In the genomic region with DNA sequence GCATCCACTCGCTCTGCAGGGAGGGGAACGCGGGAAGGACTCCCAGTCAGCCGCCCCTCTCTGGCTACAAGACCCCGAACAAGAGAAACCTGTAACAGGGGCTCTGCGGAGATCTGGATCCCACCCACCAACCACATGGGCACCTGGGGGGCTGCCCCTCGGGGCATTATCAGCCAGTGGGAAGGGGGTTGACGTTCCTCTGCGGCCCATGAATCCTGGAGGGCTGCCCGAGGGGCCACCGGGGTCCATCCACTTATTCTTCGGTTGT, we compare ENCODE assay signal across 9 cellular contexts. TPM values are rescaled to one million over a fixed set of nuclear protein-coding genes. Genes with fewer than 3 reads are reported as not detected.
A peak's percentile ranks its signal among the peaks of the same experiment; 100 is the strongest.
DNase-seq lines count a peak whose midpoint lies in the region; ATAC-seq, FAIRE-seq and TF ChIP-seq lines count a peak whose summit lies in the region.
"Had no signal": no experiment of that assay in that cellular context is flagged by ENCODE, and none has a peak within 500 bp of the region (broad histone marks: within the 10 kb centered on the region; RNA-seq: fewer than 3 reads in every experiment).

No MANE protein-coding gene starts in this region.

- TF ChIP-seq EP300 in A549 (IDR thresholded peaks at IDR 0.05) = no peak

- TF ChIP-seq RAD21 in A549 (conservative IDR thresholded peaks at IDR 0.05 in 1 of 2, IDR thresholded peaks at IDR 0.05 in 1 of 2) = no peak

- H3K27ac Mint-ChIP-seq in chondrocyte (ENCODE audit: unreplicated experiment) = peak overlapping the region; percentile 45

- peaks cover 8% of the 10 kb centered on the region for H3K27me3 ChIP-seq in HUES48 (ENCODE audit: control insufficient read depth, insufficient read depth, low read length)
- H3K27me3 ChIP-seq in muscle layer of colon (ENCODE audit: control insufficient read depth in 1 of 2, insufficient read depth in 2 of 2, low read length in 2 of 2) = peaks cover 0 to 5% of the 10 kb centered on the region in 2 donors

- H3K4me1 Mint-ChIP-seq in chondrocyte (ENCODE audit: low read depth) = peaks cover 59% of the 10 kb centered on the region

- POLR2A ChIA-PET in A549 (lab: Yijun Ruan, JAX) = interaction anchor here (0.7 to 2.0 kb wide), 5 partner anchors 14 to 104 kb away, joined by 3 to 8 read pairs (median 4); a partner anchor contains a TSS

- no peak for ATAC-seq in A549
- no peak for ATAC-seq in HG03139 (IDR thresholded peaks at IDR 0.05; ENCODE audit: unreplicated experiment)

- 0 out of 2 replicates have a peak overlapping the region, but pooled peaks have one; percentile 31 for H3K9ac ChIP-seq in HUES48 (ENCODE audit: low read depth, low read length)
- H3K9ac ChIP-seq in muscle layer of colon (ENCODE audit: low read length) = no peak overlapping the region

- H3K36me3 ChIP-seq in HUES48 (ENCODE audit: control insufficient read depth, insufficient read depth, low read length) = peaks cover 11% of the 10 kb centered on the region
- H3K36me3 ChIP-seq in muscle layer of colon (ENCODE audit: insufficient read depth, low read length) = peaks cover 4% of the 10 kb centered on the region

- FAIRE-seq in A549 (lab: Jason Lieb, UNC) = no peak
- FAIRE-seq: colon had no signal

- no peaks in the 10 kb centered on the region for H3K9me3 Mint-ChIP-seq in chondrocyte (ENCODE audit: low read depth)

- CTCF ChIA-PET in A549 (lab: Yijun Ruan, JAX) = interaction anchor here (1.4 kb wide), 1 partner anchor 15 kb away, joined by 12 read pairs; no protein-coding TSS in a partner anchor

- peaks cover 1% of the 10 kb centered on the region for H3K36me3 Mint-ChIP-seq in chondrocyte (ENCODE audit: low read depth)

- H3K9me3 ChIP-seq in A549 (no peaks in the 10 kb centered on the region), HUES48 (ENCODE audit: control insufficient read depth, insufficient read depth, low read length) (no peaks in the 10 kb centered on the region), muscle layer of colon (ENCODE audit: low read length) (no peaks in the 10 kb centered on the region)

- TF ChIP-seq CTCF in A549 (IDR thresholded peaks at IDR 0.05) = no peak
- no peak for TF ChIP-seq CTCF in chondrocyte (IDR thresholded peaks at IDR 0.05)

- H3K4me3 Mint-ChIP-seq in chondrocyte (ENCODE audit: unreplicated experiment) = peak overlapping the region; percentile 79

- H3K4me3 ChIP-seq in A549 (peak overlapping the region; percentile 96), HUES48 (ENCODE audit: low read depth, low read length) (peak overlapping the region; percentile 93), muscle layer of colon (ENCODE audit: low read depth in 1 of 2, low read length in 2 of 2) (peak overlapping the region; percentile 62 to 66)

- WGBS in A549 (ENCODE audit: missing lambda C conversion rate) = 13% methylated on average over 12 of the region's 12 CpGs

- TF ChIP-seq POLR2A in A549 (IDR thresholded peaks at IDR 0.05; ENCODE audit: low read length) = no peak

- H3K27me3 Mint-ChIP-seq in chondrocyte (ENCODE audit: low read depth) = no peaks in the 10 kb centered on the region

- H3K4me2 ChIP-seq in A549 = peak overlapping the region; percentile 82

- DNase-seq in A549 (ENCODE audit: low read depth in 1 of 2, low spot score in 1 of 2) (no peak), chondrocyte (ENCODE audit: low spot score) (no peak), SW480 (ENCODE audit: low spot score) (no peak), NK-92 (lab: John Stamatoyannopoulos, UW; ENCODE audit: unreplicated experiment) (no peak), CD1c-positive myeloid dendritic cell (ENCODE audit: extremely low spot score) (no peak)

- H3K27ac ChIP-seq in A549 (peak overlapping the region; percentile 90 to 98), HUES48 (ENCODE audit: low read depth, low read length) (peak overlapping the region; percentile 84), muscle layer of colon (ENCODE audit: low read depth, low read length) (peak overlapping the region; percentile 90)

- H3K4me1 ChIP-seq in A549 = peaks cover 37% of the 10 kb centered on the region
- peaks cover 25% of the 10 kb centered on the region for H3K4me1 ChIP-seq in HUES48 (ENCODE audit: control insufficient read depth, insufficient read depth, low read length)
- H3K4me1 ChIP-seq in muscle layer of colon (ENCODE audit: insufficient read depth, low read length) = peaks cover 45% of the 10 kb centered on the region

TF ChIP-seq in A549, 52 proteins besides CTCF, POLR2A, EP300 and RAD21:
- no peak for TF ChIP-seq FOXS1 (CRISPR knock-in tag; IDR thresholded peaks at IDR 0.05)
- TF ChIP-seq, protein P1, sequence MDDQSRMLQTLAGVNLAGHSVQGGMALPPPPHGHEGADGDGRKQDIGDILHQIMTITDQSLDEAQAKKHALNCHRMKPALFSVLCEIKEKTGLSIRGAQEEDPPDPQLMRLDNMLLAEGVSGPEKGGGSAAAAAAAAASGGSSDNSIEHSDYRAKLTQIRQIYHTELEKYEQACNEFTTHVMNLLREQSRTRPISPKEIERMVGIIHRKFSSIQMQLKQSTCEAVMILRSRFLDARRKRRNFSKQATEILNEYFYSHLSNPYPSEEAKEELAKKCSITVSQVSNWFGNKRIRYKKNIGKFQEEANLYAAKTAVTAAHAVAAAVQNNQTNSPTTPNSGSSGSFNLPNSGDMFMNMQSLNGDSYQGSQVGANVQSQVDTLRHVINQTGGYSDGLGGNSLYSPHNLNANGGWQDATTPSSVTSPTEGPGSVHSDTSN (IDR thresholded peaks at IDR 0.05) = no peak
- TF ChIP-seq TP53 (CRISPR knock-in tag; IDR thresholded peaks at IDR 0.05) = no peak
- no peak for TF ChIP-seq EHMT2 (IDR thresholded peaks at IDR 0.05; ENCODE audit: low read depth)
- TF ChIP-seq MAFK (IDR thresholded peaks at IDR 0.05; ENCODE audit: partially characterized antibody) = no peak
- no peak for TF ChIP-seq FOSB (CRISPR knock-in tag; IDR thresholded peaks at IDR 0.05)
- TF ChIP-seq PHF8 (IDR thresholded peaks at IDR 0.05; ENCODE audit: borderline replicate concordance, low read depth) = no peak

RNA-seq across cellular contexts. Expression of a gene that starts 1.8 kb away (rescaled TPM):
- 19.9 and 21.2 TPM in 2 replicates for polyA plus RNA-seq in A549 (2011; rRNA removed)
- polyA plus RNA-seq in A549 (2012; cell fraction: cytosol; rRNA removed) = 44.9 and 56.9 TPM in 2 replicates
- polyA plus RNA-seq in A549 (2012; cell fraction: nucleus; rRNA removed) = 70.5 and 88.3 TPM in 2 replicates
- 33.9 to 43.6 TPM (median 42.5 TPM) in 3 replicates for polyA plus RNA-seq in A549 (2017; fragmentation: RNase III; extraction: RNeasy Plus Mini Kit Qiagen cat#74134 plus additional on column Dnase treatment)
- polyA minus RNA-seq in A549 (2011; rRNA and poly(A)+ RNA removed) = 30.6 and 31.4 TPM in 2 replicates
- total RNA-seq in chondrocyte = 50.7 to 56.1 TPM (median 55.2 TPM) in 3 replicates

RNA-seq across cellular contexts. Expression of a gene that starts 2.6 kb away (rescaled TPM):
- 417 and 467 TPM in 2 replicates for polyA plus RNA-seq in A549 (2011; rRNA removed)
- 1,169 and 1,263 TPM in 2 replicates for polyA plus RNA-seq in A549 (2012; cell fraction: cytosol; rRNA removed)
- polyA plus RNA-seq in A549 (2012; cell fraction: nucleus; rRNA removed) = 923 and 1,034 TPM in 2 replicates
- polyA plus RNA-seq in A549 (2017; fragmentation: RNase III; extraction: RNeasy Plus Mini Kit Qiagen cat#74134 plus additional on column Dnase treatment) = 463 to 466 TPM (median 465 TPM) in 3 replicates
- polyA minus RNA-seq in A549 (2011; rRNA and poly(A)+ RNA removed) = 409 and 535 TPM in 2 replicates
- 118 to 156 TPM (median 120 TPM) in 3 replicates for total RNA-seq in chondrocyte

RNA-seq across cellular contexts. Expression of a gene that starts 19.8 kb away (rescaled TPM):
- polyA plus RNA-seq in A549 (2011; rRNA removed) (24.5 and 32.6 TPM in 2 replicates), A549 (2017; fragmentation: RNase III; extraction: RNeasy Plus Mini Kit Qiagen cat#74134 plus additional on column Dnase treatment) (33.0 to 35.4 TPM (median 34.3 TPM) in 3 replicates)
- 41.3 and 55.7 TPM in 2 replicates for polyA plus RNA-seq in A549 (2012; cell fraction: cytosol; rRNA removed)
- polyA plus RNA-seq in A549 (2012; cell fraction: nucleus; rRNA removed) = 21.1 and 28.7 TPM in 2 replicates
- 12.7 and 18.5 TPM in 2 replicates for polyA minus RNA-seq in A549 (2011; rRNA and poly(A)+ RNA removed)
- 17.2 to 18.4 TPM (median 17.9 TPM) in 3 replicates for total RNA-seq in chondrocyte

RNA-seq across cellular contexts. Expression of a gene that starts 44.9 kb away (rescaled TPM):
- polyA plus RNA-seq in A549 (2011; rRNA removed) (24.2 and 28.9 TPM in 2 replicates), A549 (2017; fragmentation: RNase III; extraction: RNeasy Plus Mini Kit Qiagen cat#74134 plus additional on column Dnase treatment) (24.6 to 29.9 TPM (median 28.3 TPM) in 3 replicates)
- 25.0 and 29.5 TPM in 2 replicates for polyA plus RNA-seq in A549 (2012; cell fraction: cytosol; rRNA removed)
- polyA plus RNA-seq in A549 (2012; cell fraction: nucleus; rRNA removed) = 62.5 and 83.6 TPM in 2 replicates
- polyA minus RNA-seq in A549 (2011; rRNA and poly(A)+ RNA removed) = 37.2 and 41.1 TPM in 2 replicates
- 44.9 to 64.2 TPM (median 50.0 TPM) in 3 replicates for total RNA-seq in chondrocyte

RNA-seq across cellular contexts. Expression of a gene that starts 49.4 kb away (rescaled TPM):
- polyA plus RNA-seq in A549 (2011; rRNA removed) (40.3 and 42.5 TPM in 2 replicates), A549 (2017; fragmentation: RNase III; extraction: RNeasy Plus Mini Kit Qiagen cat#74134 plus additional on column Dnase treatment) (53.7 to 56.7 TPM (median 55.3 TPM) in 3 replicates)
- 35.4 and 40.9 TPM in 2 replicates for polyA plus RNA-seq in A549 (2012; cell fraction: cytosol; rRNA removed)
- 41.8 and 43.7 TPM in 2 replicates for polyA plus RNA-seq in A549 (2012; cell fraction: nucleus; rRNA removed)
- polyA minus RNA-seq in A549 (2011; rRNA and poly(A)+ RNA removed) = 49.7 and 56.2 TPM in 2 replicates
- total RNA-seq in chondrocyte = 55.5 to 66.8 TPM (median 58.7 TPM) in 3 replicates
